ENCODE assay signal across 9 cellular contexts in genomic region chr14:59631237-59631636, GRCh38. TPM values are rescaled to one million over a fixed set of nuclear protein-coding genes. Genes with fewer than 3 reads are reported as not detected.
DNase-seq lines count a peak whose midpoint lies in the region; ATAC-seq and TF ChIP-seq lines count a peak whose summit lies in the region.
"Had no signal": no experiment of that assay in that cellular context is flagged by ENCODE, and none has a peak within 500 bp of the region (broad histone marks: within the 10 kb centered on the region; RNA-seq: fewer than 3 reads in every experiment).

No MANE protein-coding gene starts in this region.

- TF ChIP-seq CTCF in kidney epithelial cell (IDR thresholded peaks at IDR 0.05; ENCODE audit: insufficient read depth, low read length, poor library complexity, severe bottlenecking) (peak; percentile 9), suprapubic skin (IDR thresholded peaks at IDR 0.05) (no peak), vagina (IDR thresholded peaks at IDR 0.05) (no peak)

- intact Hi-C loops in vagina (cut with DNase I) = no loop called here

- H3K27ac ChIP-seq in suprapubic skin = no peak overlapping the region
- H3K27ac ChIP-seq in vagina = no peak overlapping the region

- H3K4me1 ChIP-seq in suprapubic skin (peaks cover 6% of the 10 kb centered on the region), vagina (no peaks in the 10 kb centered on the region)

- H3K36me3 ChIP-seq in kidney epithelial cell (ENCODE audit: control insufficient read depth, insufficient read depth, low read length) (no peaks in the 10 kb centered on the region), suprapubic skin (no peaks in the 10 kb centered on the region), vagina (no peaks in the 10 kb centered on the region)

- ATAC-seq in HG02870 (IDR thresholded peaks at IDR 0.05; ENCODE audit: unreplicated experiment) = no peak

- no peak for TF ChIP-seq EP300 in suprapubic skin (IDR thresholded peaks at IDR 0.05)

- H3K4me3 ChIP-seq in kidney epithelial cell (ENCODE audit: low read depth, low read length) (no peak overlapping the region), suprapubic skin (no peak overlapping the region), vagina (no peak overlapping the region)

- H3K9me3 ChIP-seq in suprapubic skin = no peaks in the 10 kb centered on the region
- no peaks in the 10 kb centered on the region for H3K9me3 ChIP-seq in vagina

- WGBS in suprapubic skin = 45% methylated on average over 3 of the region's 3 CpGs

- TF ChIP-seq POLR2A in suprapubic skin (IDR thresholded peaks at IDR 0.05) = no peak
- no peak for TF ChIP-seq POLR2A in vagina (IDR thresholded peaks at IDR 0.05)

- DNase-seq in D341Med (ENCODE audit: low spot score) (peak; percentile 38), HT1080 (ENCODE audit: low read depth) (peak; percentile 25), SW480 (ENCODE audit: low spot score) (peak; percentile 7), kidney epithelial cell (ENCODE audit: low read depth) (no peak), suprapubic skin (ENCODE audit: low spot score in 2 of 2) (no peak), vagina (ENCODE audit: extremely low spot score in 2 of 2) (no peak), DMS79 treated with DMSO at 0.1 percent for 48 hours (lab: John Stamatoyannopoulos, UW) (no peak)

- peaks cover 8% of the 10 kb centered on the region for H3K27me3 ChIP-seq in kidney epithelial cell (ENCODE audit: control insufficient read depth, insufficient read depth, low read length)
- peaks cover 23% of the 10 kb centered on the region for H3K27me3 ChIP-seq in suprapubic skin
- no peaks in the 10 kb centered on the region for H3K27me3 ChIP-seq in vagina

RNA-seq across cellular contexts. Expression of gene CCDC175, which starts 54.6 kb away (rescaled TPM):
- total RNA-seq in HT1080 (2014; rRNA removed; shearing (Covaris generic)) = not detected in 2 replicates
- polyA plus RNA-seq in HT1080 (2015; cell fraction: cytosol; rRNA removed) = not detected in 2 replicates
- polyA plus RNA-seq in HT1080 (2015; cell fraction: nucleus; rRNA removed) = not detected in 2 replicates
- total RNA-seq in kidney epithelial cell = not detected in 2 replicates
- total RNA-seq in suprapubic skin = not detected
- total RNA-seq in vagina = not detected
- total RNA-seq: renal cortical epithelial cell had no signal

Comparison
In these comparisons a context has a peak if more than half of its experiments do, and no peak if none do; other contexts are left out.
1. DNase-seq: peak in D341Med (single experiment), HT1080 (single experiment) and SW480 (single experiment); none in kidney epithelial cell (single experiment), suprapubic skin (0 of 2), vagina (0 of 2) and DMS79 treated with DMSO at 0.1 percent for 48 hours (single experiment).